ENCODE assay signal across 23 cellular contexts in genomic region chr22:18082467-18082866, GRCh38. TPM values are rescaled to one million over a fixed set of nuclear protein-coding genes. Genes with fewer than 3 reads are reported as not detected.
DNase-seq lines count a peak whose midpoint lies in the region; ATAC-seq and TF ChIP-seq lines count a peak whose summit lies in the region.
"Had no signal": no experiment of that assay in that cellular context is flagged by ENCODE, and none has a peak within 500 bp of the region (broad histone marks: within the 10 kb centered on the region; RNA-seq: fewer than 3 reads in every experiment).

No MANE protein-coding gene starts in this region.

- DNase-seq in activated T-cell treated with anti-CD3 and anti-CD28 coated beads, Interleukin-2, amount 50 U/mL, for 24 hours = no peak
- DNase-seq in activated T-cell treated with anti-CD3 and anti-CD28 coated beads, Interleukin-2, amount 50 U/mL, for 1 hour = no peak
- no peak for DNase-seq in Caco-2
- no peak for DNase-seq in activated naive CD8-positive, alpha-beta T cell treated with anti-CD3 and anti-CD28 coated beads, Interleukin-2, amount 10 ng/mL, durations not matched to agents 7 days and 5 days
- no peak for DNase-seq in stimulated activated effector memory CD8-positive, alpha-beta T cell treated with anti-CD3 and anti-CD28 coated beads, Interleukin-12 subunit alpha, Interleukin-12 subunit beta, amount 100 ng/mL, for 72 hours (ENCODE audit: low spot score in 2 of 2)
- DNase-seq in NCI-H1105 treated with DMSO at 0.1 percent for 48 hours (lab: John Stamatoyannopoulos, UW) = no peak
- DNase-seq: AML-193, C1 segment of cervical spinal cord, DMS53, GDM1, NCI-H1092, NCI-H1436 treated with DMSO at 0.1 percent for 48 hours, NCI-H2029, NCI-H2171, NCI-H345, NCI-H524, NCI-H82 had no signal

- ATAC-seq in activated naive CD8-positive, alpha-beta T cell treated with anti-CD3 and anti-CD28 coated beads, Interleukin-2, amount 10 ng/mL, durations not matched to agents 7 days and 5 days (ENCODE audit: low read depth) = no peak
- ATAC-seq in stimulated activated effector memory CD8-positive, alpha-beta T cell treated with anti-CD3 and anti-CD28 coated beads, Interleukin-12 subunit alpha, Interleukin-12 subunit beta, amount 100 ng/mL, for 72 hours = no peak
- ATAC-seq in GM21717 (IDR thresholded peaks at IDR 0.05; ENCODE audit: unreplicated experiment) = no peak
- ATAC-seq in HG02571 (IDR thresholded peaks at IDR 0.05; ENCODE audit: unreplicated experiment) = no peak
- ATAC-seq: HepG2, K562, Right ventricle myocardium inferior had no signal

- intact Hi-C loops in Caco-2 (cut with micrococcal nuclease; ENCODE audit: unreplicated experiment) = no loop called here

- no peaks in the 10 kb centered on the region for H3K27me3 ChIP-seq in Caco-2 (replicated peaks; ENCODE audit: control insufficient read depth, insufficient read depth, low read length)
- H3K27me3 ChIP-seq: SJSA1 had no signal

- peaks cover 6% of the 10 kb centered on the region for H3K36me3 ChIP-seq in Caco-2 (ENCODE audit: control insufficient read depth, insufficient read depth, low read length)

- no peaks in the 10 kb centered on the region for H3K9me3 Mint-ChIP-seq in activated T-cell treated with anti-CD3 and anti-CD28 coated beads, Interleukin-2, amount 50 U/mL, for 24 hours
- no peaks in the 10 kb centered on the region for H3K9me3 Mint-ChIP-seq in Caco-2 (ENCODE audit: unreplicated experiment)
- no peaks in the 10 kb centered on the region for H3K9me3 Mint-ChIP-seq in activated naive CD8-positive, alpha-beta T cell treated with anti-CD3 and anti-CD28 coated beads, Interleukin-2, amount 10 ng/mL, durations not matched to agents 7 days and 5 days
- H3K9me3 Mint-ChIP-seq in stimulated activated effector memory CD8-positive, alpha-beta T cell treated with anti-CD3 and anti-CD28 coated beads, Interleukin-12 subunit alpha, Interleukin-12 subunit beta, amount 100 ng/mL, for 72 hours = peaks cover 3% of the 10 kb centered on the region

- CTCF ChIA-PET in Caco-2 (lab: Charles Lee) = no interaction called here

- POLR2A ChIA-PET in Caco-2 (lab: Charles Lee) = no interaction called here
- POLR2A ChIA-PET in activated naive CD8-positive, alpha-beta T cell treated with anti-CD3 and anti-CD28 coated beads, Interleukin-2, amount 10 ng/mL, durations not matched to agents 7 days and 5 days (lab: Charles Lee) = no interaction called here

- BruUV-seq in Caco-2 (replicated peaks; lab: Mats Ljungman, UMichigan) = TSS peak; percentile 1

- H3K27ac Mint-ChIP-seq in activated T-cell treated with anti-CD3 and anti-CD28 coated beads, Interleukin-2, amount 50 U/mL, for 24 hours = peak overlapping the region; percentile 33
- no peak overlapping the region for H3K27ac Mint-ChIP-seq in Caco-2 (ENCODE audit: unreplicated experiment)
- H3K27ac Mint-ChIP-seq in activated naive CD8-positive, alpha-beta T cell treated with anti-CD3 and anti-CD28 coated beads, Interleukin-2, amount 10 ng/mL, durations not matched to agents 7 days and 5 days = peak overlapping the region; percentile 55
- peak overlapping the region; percentile 1 for H3K27ac Mint-ChIP-seq in stimulated activated effector memory CD8-positive, alpha-beta T cell treated with anti-CD3 and anti-CD28 coated beads, Interleukin-12 subunit alpha, Interleukin-12 subunit beta, amount 100 ng/mL, for 72 hours

- no peaks in the 10 kb centered on the region for H3K9me3 ChIP-seq in Caco-2
- H3K9me3 ChIP-seq: SJSA1 had no signal

- H3K4me3 ChIP-seq in Caco-2 (ENCODE audit: low read depth, low read length) = no peak overlapping the region
- H3K4me3 ChIP-seq: K562, SJSA1 had no signal

- no peaks in the 10 kb centered on the region for H3K27me3 Mint-ChIP-seq in activated T-cell treated with anti-CD3 and anti-CD28 coated beads, Interleukin-2, amount 50 U/mL, for 24 hours
- H3K27me3 Mint-ChIP-seq in Caco-2 (ENCODE audit: insufficient read depth, unreplicated experiment) = no peaks in the 10 kb centered on the region
- no peaks in the 10 kb centered on the region for H3K27me3 Mint-ChIP-seq in activated naive CD8-positive, alpha-beta T cell treated with anti-CD3 and anti-CD28 coated beads, Interleukin-2, amount 10 ng/mL, durations not matched to agents 7 days and 5 days

- peaks cover 49% of the 10 kb centered on the region for H3K4me1 Mint-ChIP-seq in activated T-cell treated with anti-CD3 and anti-CD28 coated beads, Interleukin-2, amount 50 U/mL, for 24 hours (ENCODE audit: low read depth)
- peaks cover 8% of the 10 kb centered on the region for H3K4me1 Mint-ChIP-seq in Caco-2 (ENCODE audit: low read depth, unreplicated experiment)
- H3K4me1 Mint-ChIP-seq in activated naive CD8-positive, alpha-beta T cell treated with anti-CD3 and anti-CD28 coated beads, Interleukin-2, amount 10 ng/mL, durations not matched to agents 7 days and 5 days = peaks cover 34% of the 10 kb centered on the region
- H3K4me1 Mint-ChIP-seq in stimulated activated effector memory CD8-positive, alpha-beta T cell treated with anti-CD3 and anti-CD28 coated beads, Interleukin-12 subunit alpha, Interleukin-12 subunit beta, amount 100 ng/mL, for 72 hours = peaks cover 50% of the 10 kb centered on the region

- no peak overlapping the region for H3K4me3 Mint-ChIP-seq in activated T-cell treated with anti-CD3 and anti-CD28 coated beads, Interleukin-2, amount 50 U/mL, for 24 hours
- no peak overlapping the region for H3K4me3 Mint-ChIP-seq in Caco-2 (ENCODE audit: unreplicated experiment)
- no peak overlapping the region for H3K4me3 Mint-ChIP-seq in activated naive CD8-positive, alpha-beta T cell treated with anti-CD3 and anti-CD28 coated beads, Interleukin-2, amount 10 ng/mL, durations not matched to agents 7 days and 5 days
- H3K4me3 Mint-ChIP-seq in stimulated activated effector memory CD8-positive, alpha-beta T cell treated with anti-CD3 and anti-CD28 coated beads, Interleukin-12 subunit alpha, Interleukin-12 subunit beta, amount 100 ng/mL, for 72 hours = peak overlapping the region; percentile 26

- H3K36me3 Mint-ChIP-seq in activated T-cell treated with anti-CD3 and anti-CD28 coated beads, Interleukin-2, amount 50 U/mL, for 24 hours (ENCODE audit: low read depth) = peaks cover 96% of the 10 kb centered on the region
- peaks cover 82% of the 10 kb centered on the region for H3K36me3 Mint-ChIP-seq in Caco-2 (ENCODE audit: insufficient read depth, unreplicated experiment)
- peaks cover 32% of the 10 kb centered on the region for H3K36me3 Mint-ChIP-seq in activated naive CD8-positive, alpha-beta T cell treated with anti-CD3 and anti-CD28 coated beads, Interleukin-2, amount 10 ng/mL, durations not matched to agents 7 days and 5 days
- peaks cover 92% of the 10 kb centered on the region for H3K36me3 Mint-ChIP-seq in stimulated activated effector memory CD8-positive, alpha-beta T cell treated with anti-CD3 and anti-CD28 coated beads, Interleukin-12 subunit alpha, Interleukin-12 subunit beta, amount 100 ng/mL, for 72 hours

- H3K4me1 ChIP-seq in Caco-2 = no peaks in the 10 kb centered on the region

- no peak for TF ChIP-seq CTCF in Caco-2 (IDR thresholded peaks at IDR 0.05; ENCODE audit: insufficient read depth in 1 of 2, low read depth in 1 of 2, low read length in 1 of 2, severe bottlenecking in 1 of 2, unreplicated experiment in 1 of 2)

RNA-seq across cellular contexts. Expression of gene PEX26, which starts 4.7 kb away (rescaled TPM):
- total RNA-seq in Caco-2 (2022) = 37.9 and 40.6 TPM in 2 replicates
- total RNA-seq in activated naive CD8-positive, alpha-beta T cell treated with anti-CD3 and anti-CD28 coated beads, Interleukin-2, amount 10 ng/mL, durations not matched to agents 7 days and 5 days = 10 to 100 TPM; 36.0 to 37.2 TPM

RNA-seq across cellular contexts. Expression of gene TUBA8, which starts 28.1 kb away (rescaled TPM):
- total RNA-seq in Caco-2 (2022) = 0.56 and 0.73 TPM in 2 replicates
- 1 to 10 TPM in 1 of 2 experiments, under 1 TPM in 1; 0.99 to 3.7 TPM for total RNA-seq in activated naive CD8-positive, alpha-beta T cell treated with anti-CD3 and anti-CD28 coated beads, Interleukin-2, amount 10 ng/mL, durations not matched to agents 7 days and 5 days

RNA-seq across cellular contexts. Expression of gene MICAL3, which starts 58.1 kb away (rescaled TPM):
- total RNA-seq in Caco-2 (2022) = 65.6 and 74.0 TPM in 2 replicates
- total RNA-seq in activated naive CD8-positive, alpha-beta T cell treated with anti-CD3 and anti-CD28 coated beads, Interleukin-2, amount 10 ng/mL, durations not matched to agents 7 days and 5 days = 10 to 100 TPM; 35.7 to 36.8 TPM
